Comparison of ENCODE assay signal across 8 cellular contexts in the genomic region with DNA sequence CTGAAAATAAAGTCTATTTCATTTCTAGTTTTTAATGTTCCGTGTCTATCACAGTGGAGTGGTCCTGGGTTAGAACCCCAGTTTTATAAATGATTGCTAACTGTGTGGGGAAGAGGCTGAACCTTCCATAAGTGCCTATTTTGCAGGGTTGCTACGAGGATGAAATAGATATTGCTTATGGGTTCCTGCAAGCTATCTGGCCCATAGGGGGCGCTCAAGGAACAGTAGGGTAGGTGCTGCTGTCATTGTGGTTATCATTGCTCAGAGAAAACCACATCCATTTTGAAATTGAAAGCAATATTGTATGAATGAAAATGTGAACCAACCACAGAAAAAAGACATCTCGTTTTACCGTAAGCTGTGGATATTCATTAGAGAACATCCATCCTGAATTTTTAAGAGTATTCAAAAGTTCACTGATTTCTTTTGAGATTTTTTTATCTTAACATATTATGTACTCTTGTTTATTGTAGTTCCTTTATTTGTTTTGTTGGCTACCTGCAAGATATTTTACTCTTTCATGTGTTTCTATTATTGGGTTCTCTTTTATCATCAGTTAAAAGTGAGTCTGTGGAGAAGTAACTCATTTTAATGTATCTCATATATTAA.
DNase-seq lines count a peak whose midpoint lies in the region; ATAC-seq, FAIRE-seq and TF ChIP-seq lines count a peak whose summit lies in the region.

No MANE protein-coding gene starts in this region.

- H3F3A ChIP-seq in GM23248 (ENCODE audit: insufficient read depth): no peaks in the 10 kb centered on the region

- H3K4me2 ChIP-seq in GM23248 (ENCODE audit: unreplicated experiment) (no peak overlapping the region), KMS-11 (peak overlapping the region; percentile 30; the same call in 1 of the 2 replicates)

- no peaks in the 10 kb centered on the region for H3K36me3 ChIP-seq in GM23248 (ENCODE audit: low read depth)
- no peaks in the 10 kb centered on the region for H3K36me3 ChIP-seq in KMS-11 (ENCODE audit: insufficient read depth)
- no peaks in the 10 kb centered on the region for H3K36me3 ChIP-seq in pancreas

- FAIRE-seq in pancreas (lab: Jason Lieb, UNC): no peak

- H3K4me3 ChIP-seq in GM23248: no peak overlapping the region
- no peak overlapping the region for H3K4me3 ChIP-seq in KMS-11 (IDR thresholded peaks at IDR 0.05; ENCODE audit: insufficient read depth, low read depth, low read length)
- H3K4me3 ChIP-seq in foreskin fibroblast (ENCODE audit: low read depth in 1 of 2, low read length in 2 of 2): no peak overlapping the region
- no peak overlapping the region for H3K4me3 ChIP-seq in pancreas

- H3K27me3 Mint-ChIP-seq in activated T-cell treated with anti-CD3 and anti-CD28 coated beads, Interleukin-2, amount 50 U/mL, for 72 hours (ENCODE audit: low read depth): peaks cover 66% of the 10 kb centered on the region
- H3K27me3 Mint-ChIP-seq in type B pancreatic cell: no peaks in the 10 kb centered on the region

- H3K4me1 Mint-ChIP-seq in activated T-cell treated with anti-CD3 and anti-CD28 coated beads, Interleukin-2, amount 50 U/mL, for 72 hours (ENCODE audit: low read depth): peaks cover 7% of the 10 kb centered on the region
- H3K4me1 Mint-ChIP-seq in type B pancreatic cell (ENCODE audit: unreplicated experiment): no peaks in the 10 kb centered on the region

- TF ChIP-seq CTCF in KMS-11 (conservative IDR thresholded peaks at IDR 0.05; ENCODE audit: low read depth, low read length): peak; percentile 96
- peak; percentile 92 for TF ChIP-seq CTCF in foreskin fibroblast (IDR thresholded peaks at IDR 0.05; ENCODE audit: low read depth, low read length)
- TF ChIP-seq CTCF in pancreas (IDR thresholded peaks at IDR 0.05): peak; percentile 28 to 79 (median 70)
- peak; percentile 87 for TF ChIP-seq CTCF in type B pancreatic cell (conservative IDR thresholded peaks at IDR 0.05)

- WGBS in GM23248 (ENCODE audit: low coverage in 1 of 2, low lambda C conversion rate in 2 of 2, missing lambda C conversion rate in 2 of 2), 2 experiments: 12 to 23% methylated on average over 5 of the region's 5 CpGs
- 23 to 24% methylated on average over 5 of the region's 5 CpGs for WGBS in pancreas, 2 donors

- no peak overlapping the region for H3K27ac Mint-ChIP-seq in activated T-cell treated with anti-CD3 and anti-CD28 coated beads, Interleukin-2, amount 50 U/mL, for 72 hours
- no peak overlapping the region for H3K27ac Mint-ChIP-seq in type B pancreatic cell

- H3K27me3 ChIP-seq in GM23248 (replicated peaks; ENCODE audit: insufficient read depth) (no peaks in the 10 kb centered on the region), KMS-11 (ENCODE audit: insufficient read depth, low read depth) (peaks cover 3% of the 10 kb centered on the region; the same call in 1 of the 2 replicates), pancreas (no peaks in the 10 kb centered on the region)

- H3K36me3 Mint-ChIP-seq in activated T-cell treated with anti-CD3 and anti-CD28 coated beads, Interleukin-2, amount 50 U/mL, for 72 hours (ENCODE audit: insufficient read depth in 2 of 2): no peaks in the 10 kb centered on the region
- H3K36me3 Mint-ChIP-seq in type B pancreatic cell: peaks cover 8% of the 10 kb centered on the region

- H3K27ac ChIP-seq in GM23248 (no peak overlapping the region), KMS-11 (no peak overlapping the region), pancreas (no peak overlapping the region)

- in situ Hi-C loops in GM23248 (cut with MboI): no loop called here

- no peaks in the 10 kb centered on the region for H3K9me3 Mint-ChIP-seq in activated T-cell treated with anti-CD3 and anti-CD28 coated beads, Interleukin-2, amount 50 U/mL, for 72 hours
- no peaks in the 10 kb centered on the region for H3K9me3 Mint-ChIP-seq in type B pancreatic cell

- H3K9me2 ChIP-seq in GM23248 (ENCODE audit: insufficient read depth): no peaks in the 10 kb centered on the region

- H3K79me2 ChIP-seq in GM23248 (ENCODE audit: insufficient read depth) (no peaks in the 10 kb centered on the region), KMS-11 (ENCODE audit: insufficient read depth, low read depth) (no peaks in the 10 kb centered on the region)

- peak; percentile 78 for DNase-seq in GDM1 (lab: John Stamatoyannopoulos, UW)
- peak; percentile 85 for DNase-seq in GM23248
- peak; percentile 74 for DNase-seq in RKO (ENCODE audit: low spot score)
- DNase-seq in activated T-cell treated with anti-CD3 and anti-CD28 coated beads, Interleukin-2, amount 50 U/mL, for 72 hours: peak; percentile 89 to 90
- DNase-seq in foreskin fibroblast: peak; percentile 39 to 82
- peak; percentile 43 to 87 (median 68) for DNase-seq in pancreas
- no peak for DNase-seq in type B pancreatic cell (ENCODE audit: extremely low spot score, unreplicated experiment)

- H4K20me1 ChIP-seq in GM23248 (ENCODE audit: insufficient read depth): no peaks in the 10 kb centered on the region
- no peaks in the 10 kb centered on the region for H4K20me1 ChIP-seq in KMS-11 (ENCODE audit: insufficient read depth)

- H3K9me3 ChIP-seq in GM23248 (ENCODE audit: low read depth): no peaks in the 10 kb centered on the region
- no peaks in the 10 kb centered on the region for H3K9me3 ChIP-seq in pancreas

- H3K4me1 ChIP-seq in GM23248 (ENCODE audit: insufficient read depth) (no peaks in the 10 kb centered on the region), KMS-11 (ENCODE audit: low read depth, poor library complexity, severe bottlenecking) (peaks cover 33% of the 10 kb centered on the region), pancreas (no peaks in the 10 kb centered on the region)

- no peak overlapping the region for H3K4me3 Mint-ChIP-seq in activated T-cell treated with anti-CD3 and anti-CD28 coated beads, Interleukin-2, amount 50 U/mL, for 72 hours
- no peak overlapping the region for H3K4me3 Mint-ChIP-seq in type B pancreatic cell

- H2AFZ ChIP-seq in GM23248: no peak overlapping the region
- no peak overlapping the region for H2AFZ ChIP-seq in KMS-11 (ENCODE audit: low read depth)

- intact Hi-C loops in pancreas (cut with DNase I): no loop called here

- no peak overlapping the region for H3K9ac ChIP-seq in GM23248
- no peak overlapping the region for H3K9ac ChIP-seq in KMS-11

- peak; percentile 91 to 92 for ATAC-seq in activated T-cell treated with anti-CD3 and anti-CD28 coated beads, Interleukin-2, amount 50 U/mL, for 72 hours (replicated peaks in 1 of 2)
- peak; percentile 53 to 90 (median 82) for ATAC-seq in pancreas
